In genomic region chr2:39437522-39438296, GRCh38 we compare ENCODE assay signal across 1 cellular context.
TF ChIP-seq lines count a peak whose summit lies in the region.

No MANE protein-coding gene starts in this region.

TF ChIP-seq in HepG2, 621 proteins besides CTCF, POLR2A, EP300 and RAD21 (continued from another document and continues in another):
- TF ChIP-seq NR2F1 (CRISPR knock-in tag; IDR thresholded peaks at IDR 0.05) (peak in 1 of 2 experiments; percentile 58; a peak in 1 of 4 replicates), ZNF772 (CRISPR knock-in tag; IDR thresholded peaks at IDR 0.05) (no peak), ZNF260 (CRISPR knock-in tag; IDR thresholded peaks at IDR 0.05; ENCODE audit: borderline replicate concordance, low read depth) (no peak), FOSL2 (CRISPR knock-in tag; IDR thresholded peaks at IDR 0.05) (peak; percentile 37; the same call in 1 of the 2 replicates), PHB2 (IDR thresholded peaks at IDR 0.05; ENCODE audit: partially characterized antibody) (no peak), ZNF607 (CRISPR knock-in tag; IDR thresholded peaks at IDR 0.05; ENCODE audit: borderline replicate concordance) (0 out of 2 replicates have a peak, but pooled peaks have one; percentile 53), ZNF275 (CRISPR knock-in tag; IDR thresholded peaks at IDR 0.05; ENCODE audit: borderline replicate concordance) (peak; percentile 33; the same call in 1 of the 2 replicates), SNAPC2 (CRISPR knock-in tag; IDR thresholded peaks at IDR 0.05) (no peak), ZNF605 (CRISPR knock-in tag; IDR thresholded peaks at IDR 0.05) (peak; percentile 84), IRX3 (CRISPR knock-in tag; IDR thresholded peaks at IDR 0.05; ENCODE audit: borderline replicate concordance, low read depth) (no peak; the same call in 1 of the 2 replicates), NCOA5 (CRISPR knock-in tag; IDR thresholded peaks at IDR 0.05) (no peak), FOXC1 (CRISPR knock-in tag; IDR thresholded peaks at IDR 0.05; ENCODE audit: borderline replicate concordance) (peak; percentile 88; the same call in 1 of the 2 replicates), SCMH1 (CRISPR knock-in tag; IDR thresholded peaks at IDR 0.05; ENCODE audit: borderline replicate concordance) (no peak), EED (CRISPR knock-in tag; IDR thresholded peaks at IDR 0.05) (peak; percentile 89), SMC3 (IDR thresholded peaks at IDR 0.05; ENCODE audit: low read length) (peak; percentile 9; the same call in 1 of the 2 replicates), ZBTB42 (CRISPR knock-in tag; IDR thresholded peaks at IDR 0.05) (peak; percentile 48; the same call in 1 of the 2 replicates), SNAI1 (CRISPR knock-in tag; IDR thresholded peaks at IDR 0.05; ENCODE audit: borderline replicate concordance) (peak; percentile 89), ZNF850 (CRISPR knock-in tag; conservative IDR thresholded peaks at IDR 0.05) (no peak), ZNF224 (CRISPR knock-in tag; IDR thresholded peaks at IDR 0.05) (peak; percentile 97), REPIN1 (CRISPR knock-in tag; IDR thresholded peaks at IDR 0.05; ENCODE audit: borderline replicate concordance, low read depth) (no peak), ZNF737 (CRISPR knock-in tag; IDR thresholded peaks at IDR 0.05; ENCODE audit: borderline replicate concordance) (no peak), SMYD3 (CRISPR knock-in tag; IDR thresholded peaks at IDR 0.05) (no peak), YEATS2 (CRISPR knock-in tag; IDR thresholded peaks at IDR 0.05; ENCODE audit: borderline replicate concordance) (no peak), RXRB (CRISPR knock-in tag; IDR thresholded peaks at IDR 0.05; ENCODE audit: borderline replicate concordance) (no peak; the same call in none of the 2 replicates), MED1 (CRISPR knock-in tag; IDR thresholded peaks at IDR 0.05) (no peak), ZNF12 (CRISPR knock-in tag; IDR thresholded peaks at IDR 0.05) (no peak; the same call in 1 of the 2 replicates), ZNF746 (CRISPR knock-in tag; IDR thresholded peaks at IDR 0.05) (no peak; the same call in 1 of the 2 replicates), ZNF512 (CRISPR knock-in tag; IDR thresholded peaks at IDR 0.05) (0 out of 2 replicates have a peak, but pooled peaks have one; percentile 77), SIX4 (CRISPR knock-in tag; IDR thresholded peaks at IDR 0.05) (no peak), DNMT3B (CRISPR knock-in tag; conservative IDR thresholded peaks at IDR 0.05) (no peak), ZNF652 (CRISPR knock-in tag; IDR thresholded peaks at IDR 0.05; ENCODE audit: borderline replicate concordance, low read depth) (no peak; the same call in 1 of the 2 replicates), SMAD1 (CRISPR knock-in tag; IDR thresholded peaks at IDR 0.05; ENCODE audit: borderline replicate concordance, low read depth) (no peak; the same call in 1 of the 2 replicates), ZNF644 (CRISPR knock-in tag; IDR thresholded peaks at IDR 0.05; ENCODE audit: low read depth) (no peak), RXRA (CRISPR knock-in tag; IDR thresholded peaks at IDR 0.05) (no peak), TFE3 (CRISPR knock-in tag; IDR thresholded peaks at IDR 0.05) (peak; percentile 81; the same call in 1 of the 2 replicates), HDAC1 (CRISPR knock-in tag; IDR thresholded peaks at IDR 0.05) (no peak; the same call in 1 of the 2 replicates), DR1 (CRISPR knock-in tag; IDR thresholded peaks at IDR 0.05) (no peak), ZNF274 (CRISPR knock-in tag; IDR thresholded peaks at IDR 0.05) (peak; percentile 52; the same call in 1 of the 2 replicates), ATF7 (IDR thresholded peaks at IDR 0.05) (no peak), ATF7 (CRISPR knock-in tag; IDR thresholded peaks at IDR 0.05) (no peak; the same call in 1 of the 2 replicates), HOXA9 (CRISPR knock-in tag; IDR thresholded peaks at IDR 0.05; ENCODE audit: borderline replicate concordance) (no peak), KLF6 (CRISPR knock-in tag; IDR thresholded peaks at IDR 0.05) (no peak), TSC22D2 (CRISPR knock-in tag; IDR thresholded peaks at IDR 0.05; ENCODE audit: borderline replicate concordance) (no peak; the same call in 1 of the 2 replicates)
- TF ChIP-seq, protein P1, sequence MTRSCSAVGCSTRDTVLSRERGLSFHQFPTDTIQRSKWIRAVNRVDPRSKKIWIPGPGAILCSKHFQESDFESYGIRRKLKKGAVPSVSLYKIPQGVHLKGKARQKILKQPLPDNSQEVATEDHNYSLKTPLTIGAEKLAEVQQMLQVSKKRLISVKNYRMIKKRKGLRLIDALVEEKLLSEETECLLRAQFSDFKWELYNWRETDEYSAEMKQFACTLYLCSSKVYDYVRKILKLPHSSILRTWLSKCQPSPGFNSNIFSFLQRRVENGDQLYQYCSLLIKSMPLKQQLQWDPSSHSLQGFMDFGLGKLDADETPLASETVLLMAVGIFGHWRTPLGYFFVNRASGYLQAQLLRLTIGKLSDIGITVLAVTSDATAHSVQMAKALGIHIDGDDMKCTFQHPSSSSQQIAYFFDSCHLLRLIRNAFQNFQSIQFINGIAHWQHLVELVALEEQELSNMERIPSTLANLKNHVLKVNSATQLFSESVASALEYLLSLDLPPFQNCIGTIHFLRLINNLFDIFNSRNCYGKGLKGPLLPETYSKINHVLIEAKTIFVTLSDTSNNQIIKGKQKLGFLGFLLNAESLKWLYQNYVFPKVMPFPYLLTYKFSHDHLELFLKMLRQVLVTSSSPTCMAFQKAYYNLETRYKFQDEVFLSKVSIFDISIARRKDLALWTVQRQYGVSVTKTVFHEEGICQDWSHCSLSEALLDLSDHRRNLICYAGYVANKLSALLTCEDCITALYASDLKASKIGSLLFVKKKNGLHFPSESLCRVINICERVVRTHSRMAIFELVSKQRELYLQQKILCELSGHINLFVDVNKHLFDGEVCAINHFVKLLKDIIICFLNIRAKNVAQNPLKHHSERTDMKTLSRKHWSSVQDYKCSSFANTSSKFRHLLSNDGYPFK (CRISPR knock-in tag; IDR thresholded peaks at IDR 0.05; ENCODE audit: borderline replicate concordance) = peak; percentile 73; the same call in 1 of the 2 replicates
- TF ChIP-seq, protein P2, sequence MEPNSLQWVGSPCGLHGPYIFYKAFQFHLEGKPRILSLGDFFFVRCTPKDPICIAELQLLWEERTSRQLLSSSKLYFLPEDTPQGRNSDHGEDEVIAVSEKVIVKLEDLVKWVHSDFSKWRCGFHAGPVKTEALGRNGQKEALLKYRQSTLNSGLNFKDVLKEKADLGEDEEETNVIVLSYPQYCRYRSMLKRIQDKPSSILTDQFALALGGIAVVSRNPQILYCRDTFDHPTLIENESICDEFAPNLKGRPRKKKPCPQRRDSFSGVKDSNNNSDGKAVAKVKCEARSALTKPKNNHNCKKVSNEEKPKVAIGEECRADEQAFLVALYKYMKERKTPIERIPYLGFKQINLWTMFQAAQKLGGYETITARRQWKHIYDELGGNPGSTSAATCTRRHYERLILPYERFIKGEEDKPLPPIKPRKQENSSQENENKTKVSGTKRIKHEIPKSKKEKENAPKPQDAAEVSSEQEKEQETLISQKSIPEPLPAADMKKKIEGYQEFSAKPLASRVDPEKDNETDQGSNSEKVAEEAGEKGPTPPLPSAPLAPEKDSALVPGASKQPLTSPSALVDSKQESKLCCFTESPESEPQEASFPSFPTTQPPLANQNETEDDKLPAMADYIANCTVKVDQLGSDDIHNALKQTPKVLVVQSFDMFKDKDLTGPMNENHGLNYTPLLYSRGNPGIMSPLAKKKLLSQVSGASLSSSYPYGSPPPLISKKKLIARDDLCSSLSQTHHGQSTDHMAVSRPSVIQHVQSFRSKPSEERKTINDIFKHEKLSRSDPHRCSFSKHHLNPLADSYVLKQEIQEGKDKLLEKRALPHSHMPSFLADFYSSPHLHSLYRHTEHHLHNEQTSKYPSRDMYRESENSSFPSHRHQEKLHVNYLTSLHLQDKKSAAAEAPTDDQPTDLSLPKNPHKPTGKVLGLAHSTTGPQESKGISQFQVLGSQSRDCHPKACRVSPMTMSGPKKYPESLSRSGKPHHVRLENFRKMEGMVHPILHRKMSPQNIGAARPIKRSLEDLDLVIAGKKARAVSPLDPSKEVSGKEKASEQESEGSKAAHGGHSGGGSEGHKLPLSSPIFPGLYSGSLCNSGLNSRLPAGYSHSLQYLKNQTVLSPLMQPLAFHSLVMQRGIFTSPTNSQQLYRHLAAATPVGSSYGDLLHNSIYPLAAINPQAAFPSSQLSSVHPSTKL (CRISPR knock-in tag; IDR thresholded peaks at IDR 0.05) = peak; percentile 47
- TF ChIP-seq, protein P3, sequence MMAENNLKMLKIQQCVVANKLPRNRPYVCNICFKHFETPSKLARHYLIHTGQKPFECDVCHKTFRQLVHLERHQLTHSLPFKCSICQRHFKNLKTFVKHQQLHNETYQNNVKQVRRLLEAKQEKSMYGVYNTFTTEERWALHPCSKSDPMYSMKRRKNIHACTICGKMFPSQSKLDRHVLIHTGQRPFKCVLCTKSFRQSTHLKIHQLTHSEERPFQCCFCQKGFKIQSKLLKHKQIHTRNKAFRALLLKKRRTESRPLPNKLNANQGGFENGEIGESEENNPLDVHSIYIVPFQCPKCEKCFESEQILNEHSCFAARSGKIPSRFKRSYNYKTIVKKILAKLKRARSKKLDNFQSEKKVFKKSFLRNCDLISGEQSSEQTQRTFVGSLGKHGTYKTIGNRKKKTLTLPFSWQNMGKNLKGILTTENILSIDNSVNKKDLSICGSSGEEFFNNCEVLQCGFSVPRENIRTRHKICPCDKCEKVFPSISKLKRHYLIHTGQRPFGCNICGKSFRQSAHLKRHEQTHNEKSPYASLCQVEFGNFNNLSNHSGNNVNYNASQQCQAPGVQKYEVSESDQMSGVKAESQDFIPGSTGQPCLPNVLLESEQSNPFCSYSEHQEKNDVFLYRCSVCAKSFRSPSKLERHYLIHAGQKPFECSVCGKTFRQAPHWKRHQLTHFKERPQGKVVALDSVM (CRISPR knock-in tag; IDR thresholded peaks at IDR 0.05) = no peak
- TF ChIP-seq, protein P4, sequence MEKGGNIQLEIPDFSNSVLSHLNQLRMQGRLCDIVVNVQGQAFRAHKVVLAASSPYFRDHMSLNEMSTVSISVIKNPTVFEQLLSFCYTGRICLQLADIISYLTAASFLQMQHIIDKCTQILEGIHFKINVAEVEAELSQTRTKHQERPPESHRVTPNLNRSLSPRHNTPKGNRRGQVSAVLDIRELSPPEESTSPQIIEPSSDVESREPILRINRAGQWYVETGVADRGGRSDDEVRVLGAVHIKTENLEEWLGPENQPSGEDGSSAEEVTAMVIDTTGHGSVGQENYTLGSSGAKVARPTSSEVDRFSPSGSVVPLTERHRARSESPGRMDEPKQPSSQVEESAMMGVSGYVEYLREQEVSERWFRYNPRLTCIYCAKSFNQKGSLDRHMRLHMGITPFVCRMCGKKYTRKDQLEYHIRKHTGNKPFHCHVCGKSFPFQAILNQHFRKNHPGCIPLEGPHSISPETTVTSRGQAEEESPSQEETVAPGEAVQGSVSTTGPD (CRISPR knock-in tag; IDR thresholded peaks at IDR 0.05) = 0 out of 2 replicates have a peak, but pooled peaks have one; percentile 27
- TF ChIP-seq, protein P5, sequence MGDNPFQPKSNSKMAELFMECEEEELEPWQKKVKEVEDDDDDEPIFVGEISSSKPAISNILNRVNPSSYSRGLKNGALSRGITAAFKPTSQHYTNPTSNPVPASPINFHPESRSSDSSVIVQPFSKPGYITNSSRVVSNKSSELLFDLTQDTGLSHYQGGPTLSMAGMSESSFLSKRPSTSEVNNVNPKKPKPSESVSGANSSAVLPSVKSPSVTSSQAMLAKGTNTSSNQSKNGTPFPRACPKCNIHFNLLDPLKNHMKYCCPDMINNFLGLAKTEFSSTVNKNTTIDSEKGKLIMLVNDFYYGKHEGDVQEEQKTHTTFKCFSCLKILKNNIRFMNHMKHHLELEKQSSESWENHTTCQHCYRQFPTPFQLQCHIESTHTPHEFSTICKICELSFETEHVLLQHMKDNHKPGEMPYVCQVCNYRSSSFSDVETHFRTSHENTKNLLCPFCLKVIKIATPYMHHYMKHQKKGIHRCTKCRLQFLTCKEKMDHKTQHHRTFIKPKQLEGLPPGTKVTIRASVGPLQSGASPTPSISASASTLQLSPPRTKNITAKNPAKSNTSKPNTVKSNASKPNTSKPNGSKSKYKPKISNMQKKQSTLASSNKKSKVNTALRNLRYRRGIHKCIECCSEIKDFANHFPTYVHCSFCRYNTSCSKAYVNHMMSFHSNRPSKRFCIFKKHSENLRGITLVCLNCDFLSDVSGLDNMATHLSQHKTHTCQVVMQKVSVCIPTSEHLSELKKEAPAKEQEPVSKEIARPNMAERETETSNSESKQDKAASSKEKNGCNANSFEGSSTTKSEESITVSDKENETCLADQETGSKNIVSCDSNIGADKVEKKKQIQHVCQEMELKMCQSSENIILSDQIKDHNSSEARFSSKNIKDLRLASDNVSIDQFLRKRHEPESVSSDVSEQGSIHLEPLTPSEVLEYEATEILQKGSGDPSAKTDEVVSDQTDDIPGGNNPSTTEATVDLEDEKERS (CRISPR knock-in tag; IDR thresholded peaks at IDR 0.05) = peak; percentile 54; the same call in 1 of the 2 replicates
